ENCODE assay signal across 9 cellular contexts in the genomic region with DNA sequence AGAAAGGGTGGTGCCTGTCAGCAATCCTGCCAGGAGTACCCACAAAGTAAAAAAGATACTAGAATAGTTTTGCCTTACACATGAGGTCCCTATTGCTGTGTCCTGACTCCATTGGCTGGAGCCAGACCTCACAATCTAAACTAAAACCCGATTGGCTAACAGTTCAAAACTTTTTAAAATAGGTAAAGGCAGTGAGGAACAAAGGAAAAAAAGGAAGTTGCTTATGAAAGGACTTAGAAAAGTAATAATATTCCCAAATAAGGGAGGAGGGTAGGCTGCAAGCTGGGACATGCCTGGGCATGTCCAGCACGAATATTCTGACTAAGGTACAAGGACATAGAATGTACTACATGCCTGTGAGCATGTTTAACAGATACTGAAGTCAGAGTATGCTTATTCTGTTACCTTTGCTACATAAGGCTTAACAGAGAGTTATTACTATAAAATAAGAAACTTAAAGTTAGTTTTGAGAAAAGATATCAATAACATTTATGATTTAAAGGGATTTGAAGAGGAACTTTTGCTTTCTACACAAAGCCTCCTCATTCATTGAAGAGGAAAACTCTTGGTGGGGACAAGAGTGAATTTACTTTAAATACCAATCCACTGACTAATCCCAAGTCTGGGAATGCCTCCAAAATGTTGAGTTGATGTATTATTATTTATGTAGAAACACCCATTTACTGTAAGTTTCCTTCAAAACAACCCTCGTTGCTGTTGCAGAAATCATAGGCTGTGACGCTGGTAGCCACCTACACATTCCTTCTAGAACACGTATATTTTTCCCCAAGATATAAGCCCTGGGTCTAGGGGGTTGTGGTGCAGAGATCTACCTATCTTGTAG. TPM values are rescaled to one million over a fixed set of nuclear protein-coding genes. Genes with fewer than 3 reads are reported as not detected.
DNase-seq lines count a peak whose midpoint lies in the region; ATAC-seq and TF ChIP-seq lines count a peak whose summit lies in the region.
"Had no signal": no experiment of that assay in that cellular context is flagged by ENCODE, and none has a peak within 500 bp of the region (broad histone marks: within the 10 kb centered on the region; RNA-seq: fewer than 3 reads in every experiment).

No MANE protein-coding gene starts in this region.

- no peak overlapping the region for H3K23ac ChIP-seq in mesendoderm (ENCODE audit: low read length)

- no peak for TF ChIP-seq CTCF in cardiac fibroblast (IDR thresholded peaks at IDR 0.05; ENCODE audit: low read depth, low read length)

- H2AK5ac ChIP-seq in mesendoderm (ENCODE audit: low read length), result no peak overlapping the region

- H3K56ac ChIP-seq in mesendoderm (ENCODE audit: low read length), result peak overlapping the region; percentile 49

- H3K4me1 Mint-ChIP-seq in effector memory CD8-positive, alpha-beta T cell (ENCODE audit: low read depth in 2 of 2), result no peaks in the 10 kb centered on the region
- H3K4me1 Mint-ChIP-seq in activated naive CD8-positive, alpha-beta T cell treated with anti-CD3 and anti-CD28 coated beads, Interleukin-2, amount 50 U/mL, for 24 hours, result peaks cover 8% of the 10 kb centered on the region

- DNase-seq in AG08395 (ENCODE audit: low spot score), result peak; percentile 89
- DNase-seq in LoVo (ENCODE audit: low spot score), result peak; percentile 81
- peak; percentile 99 to 100 for DNase-seq in cardiac fibroblast (ENCODE audit: low read depth in 2 of 2)
- DNase-seq in mesendoderm, result peak; percentile 29
- DNase-seq in ureter (ENCODE audit: low spot score), result no peak
- no peak for DNase-seq in effector memory CD8-positive, alpha-beta T cell
- DNase-seq in activated naive CD8-positive, alpha-beta T cell treated with anti-CD3 and anti-CD28 coated beads, Interleukin-2, amount 50 U/mL, for 24 hours, result no peak
- no peak for DNase-seq in mucosa of gallbladder (ENCODE audit: low spot score)

- no peaks in the 10 kb centered on the region for H3K36me3 Mint-ChIP-seq in effector memory CD8-positive, alpha-beta T cell (ENCODE audit: insufficient read depth)
- no peaks in the 10 kb centered on the region for H3K36me3 Mint-ChIP-seq in activated naive CD8-positive, alpha-beta T cell treated with anti-CD3 and anti-CD28 coated beads, Interleukin-2, amount 50 U/mL, for 24 hours (ENCODE audit: low read depth)

- H3K27me3 Mint-ChIP-seq in effector memory CD8-positive, alpha-beta T cell, result peaks cover 7 to 27% of the 10 kb centered on the region in 2 donors
- H3K27me3 Mint-ChIP-seq in activated naive CD8-positive, alpha-beta T cell treated with anti-CD3 and anti-CD28 coated beads, Interleukin-2, amount 50 U/mL, for 24 hours, result peaks cover 14% of the 10 kb centered on the region

- WGBS in mesendoderm (ENCODE audit: extremely low coverage, insufficient coverage, low lambda C conversion rate), result no CpG with 5 or more reads among the region's 5 CpGs

- peak overlapping the region; percentile 73 for H2BK5ac ChIP-seq in mesendoderm (ENCODE audit: low read length)

- no peaks in the 10 kb centered on the region for H3K79me1 ChIP-seq in mesendoderm (ENCODE audit: low read length)

- peak overlapping the region; percentile 71 for H3K4ac ChIP-seq in mesendoderm (ENCODE audit: low read depth, low read length)

- no peaks in the 10 kb centered on the region for H3K36me3 ChIP-seq in mesendoderm (ENCODE audit: control insufficient read depth, insufficient read depth, low read length)

- H3K4me3 ChIP-seq in cardiac fibroblast (replicated peaks in 1 of 2; ENCODE audit: low read depth in 2 of 2, low read length in 2 of 2), result no peak overlapping the region
- H3K4me3 ChIP-seq in mesendoderm (ENCODE audit: low read length), result no peak overlapping the region

- no peak overlapping the region for H3K4me3 Mint-ChIP-seq in effector memory CD8-positive, alpha-beta T cell
- H3K4me3 Mint-ChIP-seq in activated naive CD8-positive, alpha-beta T cell treated with anti-CD3 and anti-CD28 coated beads, Interleukin-2, amount 50 U/mL, for 24 hours, result no peak overlapping the region

- ATAC-seq in effector memory CD8-positive, alpha-beta T cell (replicated peaks), result no peak
- no peak for ATAC-seq in activated naive CD8-positive, alpha-beta T cell treated with anti-CD3 and anti-CD28 coated beads, Interleukin-2, amount 50 U/mL, for 24 hours

- H3K27me3 ChIP-seq in mesendoderm (ENCODE audit: insufficient read depth, low read length, poor library complexity), result no peaks in the 10 kb centered on the region

- no peak overlapping the region for H4K5ac ChIP-seq in mesendoderm (ENCODE audit: low read length)

- no peak overlapping the region for H4K8ac ChIP-seq in mesendoderm (ENCODE audit: low read depth, low read length)

- no peak overlapping the region for H3K4me2 ChIP-seq in mesendoderm (ENCODE audit: low read length)

- H3K4me1 ChIP-seq in mesendoderm (ENCODE audit: control insufficient read depth, low read depth, low read length), result no peaks in the 10 kb centered on the region
- H3K4me1 ChIP-seq: parathyroid adenoma had no signal

- H2BK120ac ChIP-seq in mesendoderm (ENCODE audit: low read depth, low read length), result peak overlapping the region; percentile 89

- no peaks in the 10 kb centered on the region for H3K79me2 ChIP-seq in mesendoderm (ENCODE audit: control insufficient read depth, insufficient read depth, low read length)
- H3K79me2 ChIP-seq: parathyroid adenoma had no signal

- no peaks in the 10 kb centered on the region for H3K9me3 Mint-ChIP-seq in effector memory CD8-positive, alpha-beta T cell
- H3K9me3 Mint-ChIP-seq in activated naive CD8-positive, alpha-beta T cell treated with anti-CD3 and anti-CD28 coated beads, Interleukin-2, amount 50 U/mL, for 24 hours, result no peaks in the 10 kb centered on the region

- H3K27ac ChIP-seq in mesendoderm (ENCODE audit: low read depth, low read length), result no peak overlapping the region
- H3K27ac ChIP-seq: parathyroid adenoma had no signal

- peak overlapping the region; percentile 69 for H3K18ac ChIP-seq in mesendoderm (ENCODE audit: low read length)

- no peak overlapping the region for H3K27ac Mint-ChIP-seq in effector memory CD8-positive, alpha-beta T cell
- no peak overlapping the region for H3K27ac Mint-ChIP-seq in activated naive CD8-positive, alpha-beta T cell treated with anti-CD3 and anti-CD28 coated beads, Interleukin-2, amount 50 U/mL, for 24 hours

- H2BK15ac ChIP-seq in mesendoderm (replicated peaks; ENCODE audit: low read depth), result no peak overlapping the region

- H3K9ac ChIP-seq in mesendoderm (ENCODE audit: low read length), result no peak overlapping the region
- H3K9ac ChIP-seq: parathyroid adenoma had no signal

RNA-seq across cellular contexts. Expression of a gene that starts 8.2 kb away (rescaled TPM):
- polyA plus RNA-seq in mesendoderm (2013, experiment 1 of 2), result 66.0 TPM
- polyA plus RNA-seq in mesendoderm (2013, experiment 2 of 2), result 66.3 TPM
- total RNA-seq in ureter (74.5 TPM), mucosa of gallbladder (10.7 TPM)

Comparison
In these comparisons a context has a peak if more than half of its experiments do, and no peak if none do; other contexts are left out.
1. DNase-seq: peak in AG08395 (single experiment), LoVo (single experiment), cardiac fibroblast (2 of 2) and mesendoderm (single experiment); none in ureter (single experiment), effector memory CD8-positive, alpha-beta T cell (0 of 3), activated naive CD8-positive, alpha-beta T cell treated with anti-CD3 and anti-CD28 coated beads, Interleukin-2, amount 50 U/mL, for 24 hours (single experiment) and mucosa of gallbladder (single experiment).